ENCODE assay signal across 16 cellular contexts in genomic region chr12:2292560-2292959, GRCh38.
DNase-seq lines count a peak whose midpoint lies in the region; ATAC-seq lines count a peak whose summit lies in the region.
"Had no signal": no experiment of that assay in that cellular context is flagged by ENCODE, and none has a peak within 500 bp of the region (broad histone marks: within the 10 kb centered on the region; RNA-seq: fewer than 3 reads in every experiment).

No MANE protein-coding gene starts in this region.

- intact Hi-C loops in Right ventricle myocardium inferior (cut with DNase I), result no loop called here
- intact Hi-C loops in cardiac septum (cut with DNase I), result no loop called here
- intact Hi-C loops in Right ventricle myocardium superior (cut with DNase I), result no loop called here

- peak; percentile 9 for ATAC-seq in Right ventricle myocardium inferior
- ATAC-seq in Right ventricle myocardium superior (ENCODE audit: poor library complexity), result peak; percentile 8
- ATAC-seq in GM18502 (IDR thresholded peaks at IDR 0.05; ENCODE audit: poor library complexity, unreplicated experiment), result no peak
- no peak for ATAC-seq in GM19455 (IDR thresholded peaks at IDR 0.05; ENCODE audit: unreplicated experiment)
- ATAC-seq: GM12878, GM23338 had no signal

- no peak for DNase-seq in Right ventricle myocardium inferior (ENCODE audit: missing footprints)
- DNase-seq in cardiac septum (ENCODE audit: low spot score), result no peak
- DNase-seq in Right ventricle myocardium superior, result no peak
- peak; percentile 75 for DNase-seq in mesenteric fat pad (ENCODE audit: low spot score)
- no peak for DNase-seq in SW 1271 (lab: John Stamatoyannopoulos, UW)
- no peak for DNase-seq in NCI-H82 treated with DMSO at 0.1 percent for 48 hours (lab: John Stamatoyannopoulos, UW; ENCODE audit: unreplicated experiment)
- DNase-seq: 8988T, DMS53, NCI-H1436 treated with DMSO at 0.1 percent for 48 hours, NCI-H2081, NCI-H2227 treated with DMSO at 0.1 percent for 48 hours, NCI-H524 treated with DMSO at 0.1 percent for 48 hours had no signal

Comparison
In these comparisons a context has a peak if more than half of its experiments do, and no peak if none do; other contexts are left out.
1. ATAC-seq: peak in Right ventricle myocardium inferior (single experiment) and Right ventricle myocardium superior (single experiment); none in GM18502 (single experiment) and GM19455 (single experiment).